ENCODE assay signal across 27 cellular contexts in genomic region chr2:13536941-13537340, GRCh38.
"Had no signal": no experiment of that assay in that cellular context is flagged by ENCODE, and none has a peak within 500 bp of the region (broad histone marks: within the 10 kb centered on the region; RNA-seq: fewer than 3 reads in every experiment).

No MANE protein-coding gene starts in this region.

- H3K4me3 Mint-ChIP-seq: immature natural killer cell; naive B cell; natural killer cell treated with Interleukin-12 subunit alpha and Interleukin-12 subunit beta and Interleukin-15 and Interleukin-18, amount 100 ng/mL, for 72 hours; stimulated activated naive B cell treated with anti-CD40 and anti-IgM and Interleukin-4, amounts not matched to agents 10 μg/mL and 1 μg/mL and 100 μg/mL, for 72 hours had no signal

- H3K27ac ChIP-seq: left lung, lower lobe of right lung, ovary, psoas muscle, right atrium auricular region, skin epidermis, suprapubic skin, thoracic aorta, tibial artery, upper lobe of right lung had no signal

- ATAC-seq: left colon; left lung; lower lobe of right lung; natural killer cell treated with Interleukin-12 subunit alpha and Interleukin-12 subunit beta and Interleukin-15 and Interleukin-18, amount 100 ng/mL, for 72 hours; psoas muscle; sciatic nerve; stimulated activated naive B cell treated with anti-CD40 and anti-IgM and Interleukin-4, amounts not matched to agents 10 μg/mL and 1 μg/mL and 100 μg/mL, for 72 hours; stimulated activated naive CD8-positive, alpha-beta T cell treated with anti-CD3 and anti-CD28 coated beads, Interleukin-15, Interleukin-2, amounts not matched to agents 100 U/mL and 50 U/mL, for 24 hours; upper lobe of right lung had no signal

- H3K36me3 Mint-ChIP-seq: immature natural killer cell; naive B cell; stimulated activated naive B cell treated with anti-CD40 and anti-IgM and Interleukin-4, amounts not matched to agents 10 μg/mL and 1 μg/mL and 100 μg/mL, for 72 hours had no signal

- DNase-seq: hypothalamus; immature natural killer cell; kidney; left colon; left lung; lower lobe of right lung; mammary epithelial cell; mesenchymal stem cell; naive B cell; ovary; posterior cingulate gyrus; psoas muscle; stimulated activated CD4-positive, alpha-beta T cell treated with anti-CD3 and anti-CD28 coated beads, Interleukin-12 subunit alpha, Interleukin-12 subunit beta, amount 100 ng/mL, for 4 hours; stimulated activated CD4-positive, alpha-beta T cell treated with anti-CD3 and anti-CD28 coated beads, Interleukin-15, amount 100 ng/mL, for 24 hours; stimulated activated CD4-positive, alpha-beta T cell treated with anti-CD3 and anti-CD28 coated beads, Interleukin-2, amount 100 ng/mL, for 24 hours; stimulated activated CD4-positive, alpha-beta T cell treated with anti-CD3 and anti-CD28 coated beads, Interleukin-4, amount 100 ng/mL, for 1 hour; stimulated activated naive B cell treated with anti-CD40 and anti-IgM and Interleukin-4, amounts not matched to agents 10 μg/mL and 1 μg/mL and 100 μg/mL, for 72 hours; stimulated activated naive CD8-positive, alpha-beta T cell treated with anti-CD3 and anti-CD28 coated beads, Interleukin-15, Interleukin-2, amounts not matched to agents 100 U/mL and 50 U/mL, for 24 hours; tibial artery; trophoblast cell; upper lobe of right lung had no signal

- H3K9me3 ChIP-seq: lower lobe of right lung, ovary, psoas muscle, right atrium auricular region, suprapubic skin, thoracic aorta, tibial artery, upper lobe of right lung had no signal

- H3K27ac Mint-ChIP-seq: immature natural killer cell; naive B cell; natural killer cell treated with Interleukin-12 subunit alpha and Interleukin-12 subunit beta and Interleukin-15 and Interleukin-18, amount 100 ng/mL, for 72 hours; stimulated activated naive B cell treated with anti-CD40 and anti-IgM and Interleukin-4, amounts not matched to agents 10 μg/mL and 1 μg/mL and 100 μg/mL, for 72 hours had no signal

- H3K36me3 ChIP-seq: left lung, lower lobe of right lung, ovary, right atrium auricular region, suprapubic skin, thoracic aorta, tibial artery, upper lobe of right lung had no signal

- H3K4me1 Mint-ChIP-seq: immature natural killer cell; naive B cell; stimulated activated naive B cell treated with anti-CD40 and anti-IgM and Interleukin-4, amounts not matched to agents 10 μg/mL and 1 μg/mL and 100 μg/mL, for 72 hours had no signal

- H3K27me3 ChIP-seq: left lung, ovary, right atrium auricular region, suprapubic skin, tibial artery, upper lobe of right lung had no signal

- H3K4me3 ChIP-seq: left lung, lower lobe of right lung, ovary, psoas muscle, right atrium auricular region, skin epidermis, suprapubic skin, thoracic aorta, tibial artery, upper lobe of right lung had no signal

- H3K27me3 Mint-ChIP-seq: naive B cell; natural killer cell treated with Interleukin-12 subunit alpha and Interleukin-12 subunit beta and Interleukin-15 and Interleukin-18, amount 100 ng/mL, for 72 hours; stimulated activated naive B cell treated with anti-CD40 and anti-IgM and Interleukin-4, amounts not matched to agents 10 μg/mL and 1 μg/mL and 100 μg/mL, for 72 hours had no signal

- H3K4me1 ChIP-seq: left lung, lower lobe of right lung, psoas muscle, right atrium auricular region, suprapubic skin, tibial artery, upper lobe of right lung had no signal
